Comparison of ENCODE assay signal across 27 cellular contexts in genomic region chr6:137268911-137269310, GRCh38.
"Had no signal": no experiment of that assay in that cellular context is flagged by ENCODE, and none has a peak within 500 bp of the region (broad histone marks: within the 10 kb centered on the region; RNA-seq: fewer than 3 reads in every experiment).

No MANE protein-coding gene starts in this region.

- H3K4me3 Mint-ChIP-seq: activated CD8-positive, alpha-beta T cell treated with anti-CD3 and anti-CD28 coated beads for 36 hours; activated naive CD4-positive, alpha-beta T cell treated with anti-CD3 and anti-CD28 coated beads, Interleukin-2, amount 10 ng/mL, durations not matched to agents 7 days and 5 days; activated naive CD8-positive, alpha-beta T cell treated with anti-CD3 and anti-CD28 coated beads, Interleukin-2, amount 10 ng/mL, durations not matched to agents 7 days and 5 days; brain; dendritic cell treated with granulocyte-macrophage colony-stimulating factor and Interleukin-4, amounts not matched to agents 40 ng/mL and 50 ng/mL, for 4 days had no signal

- ATAC-seq: activated CD8-positive, alpha-beta T cell treated with anti-CD3 and anti-CD28 coated beads for 36 hours; foreskin keratinocyte; gastrocnemius medialis had no signal

- H3K9me3 Mint-ChIP-seq: activated CD8-positive, alpha-beta T cell treated with anti-CD3 and anti-CD28 coated beads for 36 hours; activated naive CD4-positive, alpha-beta T cell treated with anti-CD3 and anti-CD28 coated beads, Interleukin-2, amount 10 ng/mL, durations not matched to agents 7 days and 5 days; activated naive CD4-positive, alpha-beta T cell treated with anti-CD3 and anti-CD28 coated beads, Interleukin-2, amount 50 U/mL, for 72 hours had no signal

- H3K36me3 Mint-ChIP-seq: activated naive CD4-positive, alpha-beta T cell treated with anti-CD3 and anti-CD28 coated beads, Interleukin-2, amount 10 ng/mL, durations not matched to agents 7 days and 5 days; activated naive CD8-positive, alpha-beta T cell treated with anti-CD3 and anti-CD28 coated beads, Interleukin-2, amount 10 ng/mL, durations not matched to agents 7 days and 5 days; brain had no signal

- H3K9me3 ChIP-seq: ascending aorta, breast epithelium, esophagus muscularis mucosa, gastrocnemius medialis had no signal

- H3K27me3 Mint-ChIP-seq: dendritic cell treated with granulocyte-macrophage colony-stimulating factor and Interleukin-4, amounts not matched to agents 40 ng/mL and 50 ng/mL, for 4 days had no signal

- H3K4me1 ChIP-seq: ascending aorta, breast epithelium had no signal

- H3K4me3 ChIP-seq: ascending aorta, breast epithelium, cardiac muscle cell, coronary artery, dorsolateral prefrontal cortex, esophagus muscularis mucosa, gastrocnemius medialis had no signal

- H3K27ac Mint-ChIP-seq: activated CD8-positive, alpha-beta T cell treated with anti-CD3 and anti-CD28 coated beads for 36 hours; activated naive CD4-positive, alpha-beta T cell treated with anti-CD3 and anti-CD28 coated beads, Interleukin-2, amount 10 ng/mL, durations not matched to agents 7 days and 5 days; activated naive CD4-positive, alpha-beta T cell treated with anti-CD3 and anti-CD28 coated beads, Interleukin-2, amount 50 U/mL, for 72 hours; activated naive CD8-positive, alpha-beta T cell treated with anti-CD3 and anti-CD28 coated beads, Interleukin-2, amount 10 ng/mL, durations not matched to agents 7 days and 5 days; brain; dendritic cell treated with granulocyte-macrophage colony-stimulating factor and Interleukin-4, amounts not matched to agents 40 ng/mL and 50 ng/mL, for 4 days had no signal

- H3K4me1 Mint-ChIP-seq: activated naive CD4-positive, alpha-beta T cell treated with anti-CD3 and anti-CD28 coated beads, Interleukin-2, amount 10 ng/mL, durations not matched to agents 7 days and 5 days; brain had no signal

- H3K36me3 ChIP-seq: ascending aorta, breast epithelium, cardiac muscle cell, esophagus muscularis mucosa, gastrocnemius medialis had no signal

- DNase-seq: activated CD4-positive, alpha-beta T cell treated with anti-CD3 and anti-CD28 coated beads for 4 hours; activated CD4-positive, alpha-beta T cell treated with anti-CD3 and anti-CD28 coated beads, Interleukin-2, amount 50 U/mL, for 1 hour; activated CD4-positive, alpha-beta T cell treated with anti-CD3 and anti-CD28 coated beads, Interleukin-2, amount 50 U/mL, for 48 hours; activated CD4-positive, CD25-positive, alpha-beta regulatory T cell; activated CD4-positive, CD25-positive, alpha-beta regulatory T cell treated with anti-CD3 and anti-CD28 coated beads, Interleukin-2, amount 50 U/mL, for 72 hours; activated CD8-positive, alpha-beta memory T cell treated with anti-CD3 and anti-CD28 coated beads for 24 hours; activated CD8-positive, alpha-beta T cell treated with anti-CD3 and anti-CD28 coated beads for 36 hours; activated gamma-delta T cell; activated naive CD4-positive, alpha-beta T cell; activated naive CD4-positive, alpha-beta T cell treated with anti-CD3 and anti-CD28 coated beads, Interleukin-2, amount 10 ng/mL, durations not matched to agents 7 days and 5 days; activated naive CD8-positive, alpha-beta T cell treated with anti-CD3 and anti-CD28 coated beads, Interleukin-2, amount 10 ng/mL, durations not matched to agents 7 days and 5 days; activated T-cell treated with anti-CD3 and anti-CD28 coated beads, Interleukin-2, amount 50 U/mL, for 1 hour; activated T-cell treated with anti-CD3 and anti-CD28 coated beads, Interleukin-2, amount 50 U/mL, for 48 hours; central memory CD4-positive, alpha-beta T cell; dorsolateral prefrontal cortex; effector memory CD4-positive, alpha-beta T cell; erythroblast; foreskin keratinocyte; gastrocnemius medialis had no signal

- H3K27me3 ChIP-seq: ascending aorta, breast epithelium, cardiac muscle cell, esophagus muscularis mucosa, gastrocnemius medialis had no signal

- H3K27ac ChIP-seq: ascending aorta, breast epithelium, cardiac muscle cell, coronary artery, dorsolateral prefrontal cortex, esophagus muscularis mucosa, foreskin keratinocyte, gastrocnemius medialis had no signal
